In the genomic region with DNA sequence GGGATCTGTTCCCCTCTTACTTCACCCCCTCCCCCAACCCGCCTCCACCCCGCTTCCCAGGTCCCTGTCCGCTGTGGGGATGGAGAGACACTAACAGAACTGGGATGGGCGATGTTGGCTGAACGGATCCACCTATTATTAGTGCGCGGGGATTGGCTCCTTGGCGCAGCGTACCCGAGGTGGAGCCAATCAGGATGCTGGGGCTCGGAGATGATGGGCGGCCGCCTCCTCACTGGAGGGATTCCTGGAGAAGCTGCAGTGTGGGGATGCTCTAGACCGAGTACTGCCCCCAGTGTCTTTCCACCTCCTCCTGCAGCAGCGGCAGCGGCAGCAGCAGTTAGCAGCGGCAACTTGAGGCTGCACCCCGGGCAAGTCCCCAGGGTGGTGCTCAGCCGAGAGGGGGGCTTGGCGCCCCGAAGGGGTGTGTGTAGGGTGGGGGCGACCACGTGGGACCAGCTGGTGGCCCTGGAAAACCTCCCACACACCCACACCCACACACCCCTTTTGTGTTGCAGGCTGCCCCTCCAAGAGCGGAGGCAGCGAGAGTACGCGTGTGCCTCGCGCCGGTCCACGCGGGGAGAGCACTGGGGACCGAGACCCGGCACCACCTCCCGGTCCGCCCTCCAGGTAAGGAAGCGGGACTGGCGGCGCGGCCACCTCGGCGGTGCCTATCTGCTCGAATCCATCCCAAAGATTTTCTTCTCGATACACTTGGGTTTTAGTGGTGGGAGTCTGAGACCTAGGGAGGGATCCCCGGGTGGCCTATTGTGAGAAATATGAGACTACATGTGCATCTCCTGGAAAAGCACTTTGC, we compare ENCODE assay signal across 8 cellular contexts. TPM values are rescaled to one million over a fixed set of nuclear protein-coding genes. Genes with fewer than 3 reads are reported as not detected.
DNase-seq lines count a peak whose midpoint lies in the region; ATAC-seq and TF ChIP-seq lines count a peak whose summit lies in the region.

A gene (plus strand): TSS at position 292 of the 814 bp plus-strand sequence.

- H4K20me1 ChIP-seq in BLaER1 treated with 17β-estradiol and CSF1 and Interleukin-3, amounts not matched to agents 10 nM and 100 nM: no peaks in the 10 kb centered on the region

- peak within 1 kb of the TSS; percentile 78 to 96 (median 85) for H3K4me2 ChIP-seq in BLaER1 treated with 17β-estradiol and CSF1 and Interleukin-3, amounts not matched to agents 10 nM and 100 nM
- H3K4me2 ChIP-seq in parathyroid adenoma (ENCODE audit: low read length): peak within 1 kb of the TSS; percentile 81

- H2AFZ ChIP-seq in parathyroid adenoma: peak within 1 kb of the TSS; percentile 56

- H3K27ac Mint-ChIP-seq in activated naive CD8-positive, alpha-beta T cell treated with anti-CD3 and anti-CD28 coated beads for 36 hours: no peak within 1 kb of the TSS
- no peak within 1 kb of the TSS for H3K27ac Mint-ChIP-seq in activated naive CD4-positive, alpha-beta T cell treated with anti-CD3 and anti-CD28 coated beads for 36 hours
- H3K27ac Mint-ChIP-seq in immature natural killer cell: no peak within 1 kb of the TSS

- no peaks in the 10 kb centered on the region for H3K36me3 Mint-ChIP-seq in activated naive CD8-positive, alpha-beta T cell treated with anti-CD3 and anti-CD28 coated beads for 36 hours
- no peaks in the 10 kb centered on the region for H3K36me3 Mint-ChIP-seq in activated naive CD4-positive, alpha-beta T cell treated with anti-CD3 and anti-CD28 coated beads for 36 hours (ENCODE audit: low read depth)
- no peaks in the 10 kb centered on the region for H3K36me3 Mint-ChIP-seq in immature natural killer cell

- H3K27me3 Mint-ChIP-seq in activated naive CD8-positive, alpha-beta T cell treated with anti-CD3 and anti-CD28 coated beads for 36 hours: peaks cover 40% of the 10 kb centered on the region
- H3K27me3 Mint-ChIP-seq in activated naive CD4-positive, alpha-beta T cell treated with anti-CD3 and anti-CD28 coated beads for 36 hours (ENCODE audit: low read depth): peaks cover 20% of the 10 kb centered on the region
- peaks cover 0 to 7% (median 0%) of the 10 kb centered on the region in 3 donors for H3K27me3 Mint-ChIP-seq in immature natural killer cell (ENCODE audit: low read depth in 3 of 3)

- no peak for TF ChIP-seq CTCF in parathyroid adenoma (IDR thresholded peaks at IDR 0.05)

- DNase-seq in NCI-H1417 (lab: John Stamatoyannopoulos, UW) (peak; percentile 93 to 99 (median 98)), Right ventricle myocardium superior (peak; percentile 41), immature natural killer cell (no peak)
- DNase-seq in activated naive CD8-positive, alpha-beta T cell treated with anti-CD3 and anti-CD28 coated beads for 36 hours: no peak
- DNase-seq in activated naive CD4-positive, alpha-beta T cell treated with anti-CD3 and anti-CD28 coated beads for 36 hours: no peak

- peaks cover 17 to 56% (median 37%) of the 10 kb centered on the region in 10 experiments; a peak in 19 of 20 replicates for H3K4me1 ChIP-seq in BLaER1 treated with 17β-estradiol and CSF1 and Interleukin-3, amounts not matched to agents 10 nM and 100 nM
- H3K4me1 ChIP-seq in parathyroid adenoma: no peaks in the 10 kb centered on the region

- H3K9ac ChIP-seq in BLaER1 treated with 17β-estradiol and CSF1 and Interleukin-3, amounts not matched to agents 10 nM and 100 nM: peak within 1 kb of the TSS; percentile 67 to 87 (median 82)
- H3K9ac ChIP-seq in parathyroid adenoma: no peak within 1 kb of the TSS

- peak within 1 kb of the TSS in 10 of 11 experiments; percentile 57 to 87 (median 79); a peak in 20 of 22 replicates for H3K27ac ChIP-seq in BLaER1 treated with 17β-estradiol and CSF1 and Interleukin-3, amounts not matched to agents 10 nM and 100 nM
- H3K27ac ChIP-seq in parathyroid adenoma: no peak within 1 kb of the TSS

- ATAC-seq in GM21526 (IDR thresholded peaks at IDR 0.05; ENCODE audit: low FRiP score, unreplicated experiment): peak; percentile 31
- peak; percentile 39 for ATAC-seq in Right ventricle myocardium superior (ENCODE audit: poor library complexity)

- H3K4me3 Mint-ChIP-seq in activated naive CD8-positive, alpha-beta T cell treated with anti-CD3 and anti-CD28 coated beads for 36 hours: peak within 1 kb of the TSS; percentile 47
- H3K4me3 Mint-ChIP-seq in activated naive CD4-positive, alpha-beta T cell treated with anti-CD3 and anti-CD28 coated beads for 36 hours: no peak within 1 kb of the TSS
- peak within 1 kb of the TSS in 2 of 5 donors; percentile 13 to 41 for H3K4me3 Mint-ChIP-seq in immature natural killer cell

- no peaks in the 10 kb centered on the region for H3K9me3 Mint-ChIP-seq in activated naive CD8-positive, alpha-beta T cell treated with anti-CD3 and anti-CD28 coated beads for 36 hours
- no peaks in the 10 kb centered on the region for H3K9me3 Mint-ChIP-seq in activated naive CD4-positive, alpha-beta T cell treated with anti-CD3 and anti-CD28 coated beads for 36 hours
- H3K9me3 Mint-ChIP-seq in immature natural killer cell: peaks cover 4 to 25% (median 11%) of the 10 kb centered on the region in 6 donors

- no peaks in the 10 kb centered on the region for H3K36me3 ChIP-seq in BLaER1 treated with 17β-estradiol and CSF1 and Interleukin-3, amounts not matched to agents 10 nM and 100 nM
- no peaks in the 10 kb centered on the region for H3K36me3 ChIP-seq in parathyroid adenoma (ENCODE audit: control insufficient read depth, insufficient read depth, low read length)

- H3K27me3 ChIP-seq in BLaER1 treated with 17β-estradiol and CSF1 and Interleukin-3, amounts not matched to agents 10 nM and 100 nM: no peaks in the 10 kb centered on the region
- H3K27me3 ChIP-seq in parathyroid adenoma (ENCODE audit: control insufficient read depth, insufficient read depth, low read length): no peaks in the 10 kb centered on the region

- intact Hi-C loops in Right ventricle myocardium superior (cut with DNase I): no loop called here
- intact Hi-C loops in activated naive CD4-positive, alpha-beta T cell treated with anti-CD3 and anti-CD28 coated beads for 36 hours (cut with micrococcal nuclease): no loop called here

- H3K4me3 ChIP-seq in BLaER1 treated with 17β-estradiol and CSF1 and Interleukin-3, amounts not matched to agents 10 nM and 100 nM: peak within 1 kb of the TSS; percentile 76 to 96 (median 91)
- peak within 1 kb of the TSS; percentile 46 for H3K4me3 ChIP-seq in parathyroid adenoma (ENCODE audit: low read depth, low read length)

- no peaks in the 10 kb centered on the region for H3K79me2 ChIP-seq in parathyroid adenoma

- peaks cover 4% of the 10 kb centered on the region for H3K4me1 Mint-ChIP-seq in activated naive CD8-positive, alpha-beta T cell treated with anti-CD3 and anti-CD28 coated beads for 36 hours
- H3K4me1 Mint-ChIP-seq in activated naive CD4-positive, alpha-beta T cell treated with anti-CD3 and anti-CD28 coated beads for 36 hours (ENCODE audit: low read depth): peaks cover 4% of the 10 kb centered on the region
- no peaks in the 10 kb centered on the region for H3K4me1 Mint-ChIP-seq in immature natural killer cell

- H3K9me3 ChIP-seq in BLaER1 treated with 17β-estradiol and CSF1 and Interleukin-3, amounts not matched to agents 10 nM and 100 nM (replicated peaks in 1 of 11): no peaks in the 10 kb centered on the region
- H3K9me3 ChIP-seq in parathyroid adenoma (ENCODE audit: control insufficient read depth, low read length): no peaks in the 10 kb centered on the region

- CTCF ChIA-PET in activated naive CD4-positive, alpha-beta T cell treated with anti-CD3 and anti-CD28 coated beads for 36 hours (lab: Charles Lee): no interaction called here

RNA-seq across cellular contexts. Expression of the gene that starts here (rescaled TPM):
- not detected for total RNA-seq in activated naive CD8-positive, alpha-beta T cell treated with anti-CD3 and anti-CD28 coated beads for 36 hours
- total RNA-seq in Right ventricle myocardium superior: 0.38 TPM
- total RNA-seq in activated naive CD4-positive, alpha-beta T cell treated with anti-CD3 and anti-CD28 coated beads for 36 hours: not detected
- not detected for polyA plus RNA-seq in immature natural killer cell

Comparison
In these comparisons a context has a peak if more than half of its experiments do, and no peak if none do; other contexts are left out.
1. Peak in DNase-seq and ATAC-seq in Right ventricle myocardium superior; RNA of the gene not detected or under 1 TPM.
2. DNase-seq: peak in NCI-H1417 (3 of 3); none in activated naive CD8-positive, alpha-beta T cell treated with anti-CD3 and anti-CD28 coated beads for 36 hours (single experiment), activated naive CD4-positive, alpha-beta T cell treated with anti-CD3 and anti-CD28 coated beads for 36 hours (single experiment) and immature natural killer cell (0 of 3).